Comparison of ENCODE assay signal across 7 cellular contexts in genomic region chr10:117300671-117301070, GRCh38. TPM values are rescaled to one million over a fixed set of nuclear protein-coding genes. Genes with fewer than 3 reads are reported as not detected.
"Had no signal": no experiment of that assay in that cellular context is flagged by ENCODE, and none has a peak within 500 bp of the region (broad histone marks: within the 10 kb centered on the region; RNA-seq: fewer than 3 reads in every experiment).

No MANE protein-coding gene starts in this region.

- H3K27ac ChIP-seq: HL-60 had no signal

- H3K4me3 ChIP-seq: K562 had no signal

- DNase-seq: IMR-90, KBM-7 had no signal

RNA-seq across cellular contexts. Expression of gene SLC18A2, which starts 59.8 kb away (rescaled TPM):
- total RNA-seq: HepG2, HT-29, HT1080, IMR-90 had no signal
- polyA plus RNA-seq: HepG2, IMR-90 had no signal
